In the genomic region with DNA sequence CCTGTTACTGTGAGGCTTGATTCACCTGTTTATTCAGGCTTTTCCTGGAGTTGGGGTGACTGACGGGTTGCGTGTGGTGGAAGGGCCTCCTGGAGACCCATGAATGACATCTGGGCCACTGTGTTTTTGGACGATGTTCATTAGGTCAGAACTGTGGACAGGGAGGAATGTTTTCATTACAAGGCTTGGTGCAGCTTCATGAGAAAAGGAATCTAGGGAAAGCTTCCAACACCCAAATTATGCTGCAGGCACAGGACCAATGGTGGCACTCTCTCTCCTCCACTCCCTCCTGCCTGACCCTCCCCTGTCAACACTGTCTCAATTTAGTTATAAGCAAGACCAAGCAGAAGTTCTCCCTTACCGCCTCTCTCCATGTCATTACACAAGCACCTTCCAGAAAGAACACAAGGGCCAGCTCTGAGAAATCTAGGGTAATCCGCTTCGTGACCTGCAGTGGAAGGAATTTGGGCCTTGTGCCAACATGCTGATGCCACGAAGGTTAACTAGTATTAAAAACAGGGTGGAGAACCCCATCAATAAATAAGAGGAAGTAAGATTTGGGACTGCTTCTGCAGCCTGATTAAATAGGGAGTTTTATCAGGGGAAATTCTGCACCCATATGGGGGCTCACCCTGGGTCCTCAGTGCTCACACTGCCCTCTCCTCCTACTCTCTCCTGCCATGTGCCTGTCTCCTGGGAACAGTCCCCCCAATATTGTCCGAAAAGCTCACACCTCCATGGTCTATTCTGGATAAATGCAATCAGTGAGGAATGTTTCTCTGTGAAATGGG, we compare ENCODE assay signal across 11 cellular contexts.
DNase-seq lines count a peak whose midpoint lies in the region; ATAC-seq and TF ChIP-seq lines count a peak whose summit lies in the region.
"Had no signal": no experiment of that assay in that cellular context is flagged by ENCODE, and none has a peak within 500 bp of the region (broad histone marks: within the 10 kb centered on the region; RNA-seq: fewer than 3 reads in every experiment).

No MANE protein-coding gene starts in this region.

- H3K27me3 ChIP-seq in Caco-2 (replicated peaks; ENCODE audit: control insufficient read depth, insufficient read depth, low read length), result no peaks in the 10 kb centered on the region

- H3K4me3 ChIP-seq in epithelial cell of esophagus (ENCODE audit: low read length) (no peak overlapping the region), Caco-2 (ENCODE audit: low read depth, low read length) (no peak overlapping the region)

- H3K27me3 Mint-ChIP-seq in Caco-2 (ENCODE audit: insufficient read depth, unreplicated experiment), result peaks cover 1% of the 10 kb centered on the region
- H3K27me3 Mint-ChIP-seq: activated B cell treated with CpG ODN at 0.5 μM for 24 hours had no signal

- no peaks in the 10 kb centered on the region for H3K9me3 Mint-ChIP-seq in Caco-2 (ENCODE audit: unreplicated experiment)
- H3K9me3 Mint-ChIP-seq: activated B cell treated with CpG ODN at 0.5 μM for 24 hours; activated naive CD8-positive, alpha-beta T cell treated with anti-CD3 and anti-CD28 coated beads, Interleukin-2, amount 50 U/mL, for 24 hours had no signal

- no peak for TF ChIP-seq CTCF in AG09319 (IDR thresholded peaks at IDR 0.05; ENCODE audit: low read depth, low read length)
- no peak for TF ChIP-seq CTCF in epithelial cell of esophagus (IDR thresholded peaks at IDR 0.05; ENCODE audit: insufficient read depth, low read depth, low read length, missing control alignments)
- TF ChIP-seq CTCF in Caco-2 (IDR thresholded peaks at IDR 0.05; ENCODE audit: insufficient read depth in 1 of 2, low read depth in 1 of 2, low read length in 1 of 2, severe bottlenecking in 1 of 2, unreplicated experiment in 1 of 2), result no peak

- BruUV-seq in Caco-2 (replicated peaks; lab: Mats Ljungman, UMichigan), result no TSS peak

- intact Hi-C loops in Caco-2 (cut with micrococcal nuclease; ENCODE audit: unreplicated experiment), result no loop called here

- H3K4me1 Mint-ChIP-seq in Caco-2 (ENCODE audit: low read depth, unreplicated experiment), result no peaks in the 10 kb centered on the region
- H3K4me1 Mint-ChIP-seq: activated B cell treated with CpG ODN at 0.5 μM for 24 hours; activated naive CD8-positive, alpha-beta T cell treated with anti-CD3 and anti-CD28 coated beads, Interleukin-2, amount 50 U/mL, for 24 hours had no signal

- H3K36me3 ChIP-seq in Caco-2 (ENCODE audit: control insufficient read depth, insufficient read depth, low read length), result no peaks in the 10 kb centered on the region

- no peaks in the 10 kb centered on the region for H3K36me3 Mint-ChIP-seq in Caco-2 (ENCODE audit: insufficient read depth, unreplicated experiment)

- no peak for ATAC-seq in HG03378 (IDR thresholded peaks at IDR 0.05; ENCODE audit: unreplicated experiment)
- ATAC-seq: activated naive CD8-positive, alpha-beta T cell treated with anti-CD3 and anti-CD28 coated beads, Interleukin-2, amount 50 U/mL, for 24 hours had no signal

- H3K4me3 Mint-ChIP-seq in Caco-2 (ENCODE audit: unreplicated experiment), result no peak overlapping the region
- H3K4me3 Mint-ChIP-seq: activated B cell treated with CpG ODN at 0.5 μM for 24 hours; activated naive CD8-positive, alpha-beta T cell treated with anti-CD3 and anti-CD28 coated beads, Interleukin-2, amount 50 U/mL, for 24 hours had no signal

- no peaks in the 10 kb centered on the region for H3K9me3 ChIP-seq in Caco-2

- H3K4me1 ChIP-seq in Caco-2, result no peaks in the 10 kb centered on the region

- POLR2A ChIA-PET in Caco-2 (lab: Charles Lee), result interaction anchor here (0.7 kb wide), 1 partner anchor 44 kb away, joined by 3 read pairs; no protein-coding TSS in a partner anchor

- DNase-seq in AG09319 (ENCODE audit: extremely low read depth, low read depth) (peak; percentile 55), NCI-H226 (peak; percentile 57), epithelial cell of esophagus (ENCODE audit: low read depth) (peak; percentile 85), medulla oblongata (ENCODE audit: extremely low spot score) (peak; percentile 8), Caco-2 (no peak), NCI-H510A (lab: John Stamatoyannopoulos, UW) (no peak)
- no peak for DNase-seq in activated CD8-positive, alpha-beta memory T cell treated with anti-CD3 and anti-CD28 coated beads for 24 hours
- DNase-seq: activated B cell treated with CpG ODN at 0.5 μM for 24 hours; activated naive CD8-positive, alpha-beta T cell treated with anti-CD3 and anti-CD28 coated beads, Interleukin-2, amount 50 U/mL, for 24 hours; NCI-H2029 treated with DMSO at 0.1 percent for 48 hours had no signal

- CTCF ChIA-PET in Caco-2 (lab: Charles Lee), result no interaction called here

- H3K27ac Mint-ChIP-seq in Caco-2 (ENCODE audit: unreplicated experiment), result no peak overlapping the region
- H3K27ac Mint-ChIP-seq: activated B cell treated with CpG ODN at 0.5 μM for 24 hours; activated naive CD8-positive, alpha-beta T cell treated with anti-CD3 and anti-CD28 coated beads, Interleukin-2, amount 50 U/mL, for 24 hours had no signal

Comparison
In these comparisons a context has a peak if more than half of its experiments do, and no peak if none do; other contexts are left out.
1. DNase-seq: peak in AG09319 (single experiment), NCI-H226 (single experiment), epithelial cell of esophagus (single experiment) and medulla oblongata (single experiment); none in Caco-2 (0 of 2), NCI-H510A (single experiment) and activated CD8-positive, alpha-beta memory T cell treated with anti-CD3 and anti-CD28 coated beads for 24 hours (single experiment).